ENCODE assay signal across 8 cellular contexts in the genomic region with DNA sequence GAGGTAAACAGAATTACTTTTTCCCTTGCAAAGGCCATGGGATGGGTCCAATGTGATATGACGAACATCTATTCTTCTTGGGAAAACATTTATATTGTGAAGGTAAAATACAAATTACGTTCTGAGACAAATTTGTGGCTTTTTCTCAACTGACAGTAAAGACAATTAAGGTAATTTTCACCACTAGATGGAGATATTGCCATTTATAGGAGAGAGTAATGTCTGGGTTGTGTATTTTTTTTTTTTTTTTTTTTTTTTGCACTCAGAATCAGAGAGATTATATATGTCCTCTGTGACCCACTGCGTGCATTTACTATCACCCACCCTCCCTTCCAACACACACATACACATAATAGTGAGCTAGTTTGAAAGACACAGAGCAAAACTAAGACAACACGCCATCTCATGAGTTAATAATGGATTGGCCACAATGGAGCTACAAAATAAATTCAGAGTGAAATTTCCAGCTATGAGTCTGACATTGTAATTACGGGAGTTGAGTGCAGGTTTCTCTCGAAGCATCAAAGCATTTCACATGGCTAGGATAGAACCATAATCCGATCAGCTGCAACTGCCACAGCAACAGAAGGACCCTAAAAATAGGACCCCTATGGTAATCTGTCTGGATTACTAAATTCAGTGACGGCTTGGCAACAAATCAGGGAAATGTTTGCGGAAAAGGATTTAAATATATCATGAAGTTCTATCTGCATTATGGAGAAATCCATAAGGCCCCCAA. TPM values are rescaled to one million over a fixed set of nuclear protein-coding genes. Genes with fewer than 3 reads are reported as not detected.
DNase-seq lines count a peak whose midpoint lies in the region; ATAC-seq, FAIRE-seq and TF ChIP-seq lines count a peak whose summit lies in the region.

No MANE protein-coding gene starts in this region.

- WGBS in K562 (ENCODE audit: insufficient coverage, low coverage, missing lambda C conversion rate), result 7% methylated on average over 7 of the region's 9 CpGs

- TF ChIP-seq CTCF in CD4-positive, alpha-beta T cell (IDR thresholded peaks at IDR 0.05), result peak; percentile 64
- TF ChIP-seq CTCF in K562 (IDR thresholded peaks at IDR 0.05 in 2 of 3, conservative IDR thresholded peaks at IDR 0.05 in 1 of 3; ENCODE audit: insufficient read depth in 2 of 3, low read depth in 1 of 3, low read length in 3 of 3) (peak; percentile 36 to 68 (median 40); a peak in 5 of 6 replicates), lower lobe of right lung (IDR thresholded peaks at IDR 0.05) (peak; percentile 58)

- peaks cover 26% of the 10 kb centered on the region for H3K27me3 Mint-ChIP-seq in CD4-positive, alpha-beta T cell

- BruUV-seq in K562 (replicated peaks; lab: Mats Ljungman, UMichigan), result no TSS peak

- peaks cover 10% of the 10 kb centered on the region for H3K27me3 ChIP-seq in CD4-positive, alpha-beta T cell (ENCODE audit: control insufficient read depth, insufficient read depth, low read length)
- H3K27me3 ChIP-seq in K562 (ENCODE audit: control insufficient read depth in 2 of 2, insufficient read depth in 2 of 2, low read length in 2 of 2) (no peaks in the 10 kb centered on the region), lower lobe of right lung (ENCODE audit: low read depth) (no peaks in the 10 kb centered on the region)

- no peak overlapping the region for H3K4me3 ChIP-seq in K562
- no peak overlapping the region for H3K4me3 ChIP-seq in lower lobe of right lung

- H3K9me3 Mint-ChIP-seq in CD4-positive, alpha-beta T cell, result no peaks in the 10 kb centered on the region

- H3K4me1 Mint-ChIP-seq in CD4-positive, alpha-beta T cell (ENCODE audit: low read depth), result no peaks in the 10 kb centered on the region

- TF ChIP-seq EP300 in K562 (IDR thresholded peaks at IDR 0.05; ENCODE audit: low read length), result no peak

- no peak overlapping the region for H3K4me3 Mint-ChIP-seq in CD4-positive, alpha-beta T cell

- intact Hi-C loops in CD4-positive, alpha-beta T cell (cut with DNase I, micrococcal nuclease), result no loop called here
- intact Hi-C loops in K562 (cut with micrococcal nuclease) (loop anchor here (2.0 to 10.0 kb wide), 5 partner anchors 68 to 1544 kb away; no protein-coding TSS in a partner anchor), lower lobe of right lung (cut with DNase I) (no loop called here)

- no peak overlapping the region for H3K27ac ChIP-seq in CD4-positive, alpha-beta T cell (ENCODE audit: low read depth, low read length)
- H3K27ac ChIP-seq in K562 (ENCODE audit: extremely low read depth, low read depth, low read length) (no peak overlapping the region), lower lobe of right lung (no peak overlapping the region)

- no peak overlapping the region for H3K9ac ChIP-seq in K562 (ENCODE audit: insufficient read depth in 1 of 2, low read depth in 2 of 2, low read length in 2 of 2)

- H3K36me3 ChIP-seq in K562 (ENCODE audit: control insufficient read depth, insufficient read depth, low read length), result no peaks in the 10 kb centered on the region
- H3K36me3 ChIP-seq in lower lobe of right lung, result no peaks in the 10 kb centered on the region

- in situ Hi-C loops in K562 (cut with MboI), result loop anchor here (25.0 kb wide), 1 partner anchor 1361 kb away; no protein-coding TSS in a partner anchor

- no peaks in the 10 kb centered on the region for H3K36me3 Mint-ChIP-seq in CD4-positive, alpha-beta T cell (ENCODE audit: low read depth)

- CTCF ChIA-PET in CD4-positive, alpha-beta T cell (lab: Charles Lee), result interaction anchor here (0.6 to 1.6 kb wide), 7 partner anchors 8 to 1899 kb away, joined by 3 to 5 read pairs (median 3); no protein-coding TSS in a partner anchor
- CTCF ChIA-PET in K562 (lab: Yijun Ruan, JAX; ENCODE audit: low intra/inter-chr PET ratio), result interaction anchor here (0.5 to 1.8 kb wide), 9 partner anchors 52 to 1542 kb away, joined by 3 to 11 read pairs (median 4); no protein-coding TSS in a partner anchor

- H3K27ac Mint-ChIP-seq in CD4-positive, alpha-beta T cell, result no peak overlapping the region

- no peaks in the 10 kb centered on the region for H3K79me2 ChIP-seq in K562 (ENCODE audit: control insufficient read depth, insufficient read depth, low read length)

- POLR2A ChIA-PET in CD4-positive, alpha-beta T cell (lab: Charles Lee), result no interaction called here
- POLR2A ChIA-PET in K562 (lab: Yijun Ruan, JAX), result no interaction called here

- DNase-seq in CD4-positive, alpha-beta T cell, result no peak
- DNase-seq in NCI-H2107 (lab: John Stamatoyannopoulos, UW) (peak; percentile 19), K562 (ENCODE audit: extremely low read depth in 1 of 4, low spot score in 3 of 4) (peak in 3 of 4 experiments; percentile 8 to 43 (median 13)), lower lobe of right lung (no peak), NCI-H187 treated with DMSO at 0.1 percent for 48 hours (lab: John Stamatoyannopoulos, UW) (no peak)
- no peak for DNase-seq in effector CD4-positive, alpha-beta T cell

- H3K4me2 ChIP-seq in K562 (ENCODE audit: insufficient read depth, low read length), result no peak overlapping the region

- ATAC-seq in CD4-positive, alpha-beta T cell (ENCODE audit: poor library complexity), result no peak
- ATAC-seq in GM21367 (IDR thresholded peaks at IDR 0.05; ENCODE audit: unreplicated experiment) (peak; percentile 43), K562 (peak; percentile 86), lower lobe of right lung (peak; percentile 29 to 68), HG03196 (IDR thresholded peaks at IDR 0.05; ENCODE audit: unreplicated experiment) (no peak)

- H3K4me1 ChIP-seq in K562 (replicated peaks in 1 of 2; ENCODE audit: control insufficient read depth in 2 of 2, insufficient read depth in 2 of 2, low read length in 2 of 2), result no peaks in the 10 kb centered on the region
- no peaks in the 10 kb centered on the region for H3K4me1 ChIP-seq in lower lobe of right lung

- TF ChIP-seq RAD21 in K562 (CRISPR knock-in tag; conservative IDR thresholded peaks at IDR 0.05 in 1 of 2, IDR thresholded peaks at IDR 0.05 in 1 of 2), result peak; percentile 60 to 65

- no peaks in the 10 kb centered on the region for H3K9me1 ChIP-seq in K562 (ENCODE audit: control insufficient read depth, insufficient read depth, low read length)

- peak; percentile 58 for FAIRE-seq in K562 (lab: Jason Lieb, UNC)

- H4K20me1 ChIP-seq in K562 (replicated peaks; ENCODE audit: control insufficient read depth, insufficient read depth, low read length), result no peaks in the 10 kb centered on the region

- no peaks in the 10 kb centered on the region for H3K9me3 ChIP-seq in CD4-positive, alpha-beta T cell (ENCODE audit: control insufficient read depth, low read length)
- H3K9me3 ChIP-seq in K562 (replicated peaks; ENCODE audit: control insufficient read depth, insufficient read depth, low read depth, low read length) (no peaks in the 10 kb centered on the region), lower lobe of right lung (no peaks in the 10 kb centered on the region)

- H2AFZ ChIP-seq in K562 (ENCODE audit: low read depth, low read length), result 0 out of 2 replicates have a peak overlapping the region, but pooled peaks have one; percentile 23

- TF ChIP-seq POLR2A in K562 (conservative IDR thresholded peaks at IDR 0.05), result no peak

TF ChIP-seq in K562, 482 proteins besides CTCF, POLR2A, EP300 and RAD21:
- TF ChIP-seq ZNF695 (CRISPR knock-in tag; IDR thresholded peaks at IDR 0.05) (no peak), SMC3 (conservative IDR thresholded peaks at IDR 0.05; ENCODE audit: insufficient read depth, low read depth, low read length) (0 out of 2 replicates have a peak, but pooled peaks have one; percentile 12), NFRKB (IDR thresholded peaks at IDR 0.05; ENCODE audit: low read depth) (no peak), NUFIP1 (IDR thresholded peaks at IDR 0.05; ENCODE audit: partially characterized antibody) (no peak), ZNF384 (IDR thresholded peaks at IDR 0.05; ENCODE audit: low read depth, low read length) (peak; percentile 96), MBD1 (CRISPR knock-in tag; IDR thresholded peaks at IDR 0.05) (no peak)

RNA-seq across cellular contexts. Expression of gene ANXA1, which starts 49.2 kb away (rescaled TPM):
- total RNA-seq in CD4-positive, alpha-beta T cell, result 100 to 1,000 TPM; 310 to 317 TPM
- 84.5 and 286 TPM in 2 replicates for total RNA-seq in K562 (2011; cell fraction: chromatin; rRNA removed; ENCODE audit: low replicate concordance)
- 63.2 and 89.4 TPM in 2 replicates for total RNA-seq in K562 (2011; cell fraction: nucleolus; rRNA removed)
- 161 and 202 TPM in 2 replicates for total RNA-seq in K562 (2011; cell fraction: nucleoplasm; rRNA removed)
- total RNA-seq in K562 (2014; rRNA removed) (395 and 406 TPM in 2 replicates), K562 (2014; rRNA removed; fragmentation: Illumina TruSeq; extraction: Trizol) (699 and 816 TPM in 2 replicates), K562 (2015; rRNA removed; fragmentation: Illumina TruSeq; extraction: Trizol) (445 and 472 TPM in 2 replicates), K562 (2021) (407 and 423 TPM in 2 replicates), lower lobe of right lung (340 TPM)
- polyA plus RNA-seq in K562 (2011; rRNA removed) (560 and 820 TPM in 2 replicates), K562 (2014; fragmentation: Illumina TruSeq; extraction: Trizol) (603 and 620 TPM in 2 replicates), K562 (2014; fragmentation: Nextera tagmentation; extraction: Ambion mirVana) (1,000 to 10,000 TPM in 1 of 2 experiments, 100 to 1,000 TPM in 1; 940 to 1,298 TPM), K562 (2014; rRNA removed) (529 and 544 TPM in 2 replicates)
- polyA plus RNA-seq in K562 (2011; cell fraction: cytosol; rRNA removed), result 136 and 244 TPM in 2 replicates
- polyA plus RNA-seq in K562 (2011; cell fraction: nucleus; rRNA removed), result 168 and 258 TPM in 2 replicates
- polyA plus RNA-seq in K562 (2012), result 427 and 491 TPM in 2 replicates
- polyA minus RNA-seq in K562 (2011; rRNA and poly(A)+ RNA removed), result 415 and 433 TPM in 2 replicates
- 143 and 163 TPM in 2 replicates for polyA minus RNA-seq in K562 (2011; cell fraction: cytosol; rRNA and poly(A)+ RNA removed)
- 111 and 232 TPM in 2 replicates for polyA minus RNA-seq in K562 (2011; cell fraction: nucleus; rRNA and poly(A)+ RNA removed)

Comparison
In these comparisons a context has a peak if more than half of its experiments do, and no peak if none do; other contexts are left out.
1. ATAC-seq: peak in GM21367 (single experiment), K562 (single experiment) and lower lobe of right lung (2 of 2); none in CD4-positive, alpha-beta T cell (single experiment) and HG03196 (single experiment).
2. DNase-seq: peak in NCI-H2107 (single experiment) and K562 (3 of 4); none in CD4-positive, alpha-beta T cell (0 of 10), lower lobe of right lung (single experiment), NCI-H187 treated with DMSO at 0.1 percent for 48 hours (single experiment) and effector CD4-positive, alpha-beta T cell (single experiment).
3. Peak in every context shown above with its lines, with median percentiles within 50 percentile points of each other: CTCF ChIP-seq.